ENCODE assay signal across 17 cellular contexts in the genomic region with DNA sequence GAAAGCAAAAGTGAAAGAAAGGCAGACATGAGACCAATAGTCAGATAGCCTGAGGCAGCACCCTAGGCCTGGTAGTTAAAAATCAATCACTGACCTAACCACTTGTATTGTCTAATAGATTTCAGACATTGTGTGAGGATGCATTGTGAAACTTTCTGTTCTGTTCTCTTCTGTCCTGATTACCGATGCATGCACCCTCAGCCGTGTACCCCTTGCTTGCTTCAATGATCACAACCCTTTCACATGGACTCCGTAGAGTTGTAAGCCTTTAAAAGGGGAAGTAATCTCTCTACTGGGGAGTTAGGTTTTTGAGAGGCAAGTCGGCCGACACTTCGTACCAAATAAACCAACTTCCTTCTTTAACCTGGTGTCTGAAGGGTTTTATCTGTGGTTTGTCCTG.
DNase-seq lines count a peak whose midpoint lies in the region; ATAC-seq and TF ChIP-seq lines count a peak whose summit lies in the region.
"Had no signal": no experiment of that assay in that cellular context is flagged by ENCODE, and none has a peak within 500 bp of the region (broad histone marks: within the 10 kb centered on the region; RNA-seq: fewer than 3 reads in every experiment).

No MANE protein-coding gene starts in this region.

- intact Hi-C loops in activated naive CD4-positive, alpha-beta T cell treated with anti-CD3 and anti-CD28 coated beads for 36 hours (cut with micrococcal nuclease) = no loop called here

- no peaks in the 10 kb centered on the region for H3K79me2 ChIP-seq in DOHH2 (ENCODE audit: control insufficient read depth, low read length)

- peak overlapping the region; percentile 55 for H3K27ac ChIP-seq in DOHH2 (ENCODE audit: low read depth, low read length)
- H3K27ac ChIP-seq: heart right ventricle, RWPE1, thoracic aorta had no signal

- DNase-seq in RPMI8226 (peak; percentile 2), NCI-H2196 treated with DMSO at 0.1 percent for 48 hours (lab: John Stamatoyannopoulos, UW; ENCODE audit: unreplicated experiment) (no peak)
- no peak for DNase-seq in activated naive CD4-positive, alpha-beta T cell treated with anti-CD3 and anti-CD28 coated beads for 36 hours
- DNase-seq: activated CD4-positive, alpha-beta T cell treated with anti-CD3 and anti-CD28 coated beads, Interleukin-2, amount 50 U/mL, for 1 hour; COR-L47; heart right ventricle; NCI-H1436; NCI-H526; stimulated activated CD4-positive, alpha-beta T cell treated with anti-CD3 and anti-CD28 coated beads, Interleukin-15, amount 100 ng/mL, for 24 hours had no signal

- peak overlapping the region; percentile 66 for H3K4me2 ChIP-seq in DOHH2 (ENCODE audit: low read length)

- H4K20me1 ChIP-seq in DOHH2 (ENCODE audit: control insufficient read depth, insufficient read depth, low read depth, low read length) = no peaks in the 10 kb centered on the region

- TF ChIP-seq CTCF in DOHH2 (IDR thresholded peaks at IDR 0.05; ENCODE audit: low read depth, low read length, poor library complexity, severe bottlenecking) = no peak

- CTCF ChIA-PET in activated naive CD4-positive, alpha-beta T cell treated with anti-CD3 and anti-CD28 coated beads for 36 hours (lab: Charles Lee) = no interaction called here

- no peaks in the 10 kb centered on the region for H3K9me3 Mint-ChIP-seq in activated naive CD4-positive, alpha-beta T cell treated with anti-CD3 and anti-CD28 coated beads for 36 hours

- no peak overlapping the region for H3K27ac Mint-ChIP-seq in activated naive CD4-positive, alpha-beta T cell treated with anti-CD3 and anti-CD28 coated beads for 36 hours
- H3K27ac Mint-ChIP-seq: progenitor cell of endocrine pancreas had no signal

- ATAC-seq in GM21381 (IDR thresholded peaks at IDR 0.05; ENCODE audit: unreplicated experiment) = peak; percentile 96
- ATAC-seq in HG03103 (IDR thresholded peaks at IDR 0.05; ENCODE audit: low read depth, unreplicated experiment) = peak; percentile 94
- ATAC-seq in GM18502 (IDR thresholded peaks at IDR 0.05; ENCODE audit: poor library complexity, unreplicated experiment) = no peak
- ATAC-seq in GM18520 (IDR thresholded peaks at IDR 0.05; ENCODE audit: unreplicated experiment) = no peak
- ATAC-seq: heart right ventricle had no signal

- no peaks in the 10 kb centered on the region for H3K36me3 Mint-ChIP-seq in activated naive CD4-positive, alpha-beta T cell treated with anti-CD3 and anti-CD28 coated beads for 36 hours (ENCODE audit: low read depth)

- H3K4me1 ChIP-seq in DOHH2 (ENCODE audit: control insufficient read depth, low read length) = peaks cover 47% of the 10 kb centered on the region
- H3K4me1 ChIP-seq: heart right ventricle had no signal

- no peaks in the 10 kb centered on the region for H3K27me3 Mint-ChIP-seq in activated naive CD4-positive, alpha-beta T cell treated with anti-CD3 and anti-CD28 coated beads for 36 hours (ENCODE audit: low read depth)
- H3K27me3 Mint-ChIP-seq: progenitor cell of endocrine pancreas had no signal

- no peaks in the 10 kb centered on the region for H3K36me3 ChIP-seq in DOHH2 (ENCODE audit: control insufficient read depth, low read length)
- H3K36me3 ChIP-seq: heart right ventricle, thoracic aorta had no signal

- no peaks in the 10 kb centered on the region for H3K9me2 ChIP-seq in DOHH2 (replicated peaks; ENCODE audit: control insufficient read depth, low read length)

- no peaks in the 10 kb centered on the region for H3K4me1 Mint-ChIP-seq in activated naive CD4-positive, alpha-beta T cell treated with anti-CD3 and anti-CD28 coated beads for 36 hours (ENCODE audit: low read depth)

- no peaks in the 10 kb centered on the region for H3F3A ChIP-seq in DOHH2 (ENCODE audit: control insufficient read depth, insufficient read depth)

- no peak overlapping the region for H3K4me3 Mint-ChIP-seq in activated naive CD4-positive, alpha-beta T cell treated with anti-CD3 and anti-CD28 coated beads for 36 hours

- no peaks in the 10 kb centered on the region for H3K9me3 ChIP-seq in DOHH2 (ENCODE audit: control insufficient read depth, insufficient read depth, low read length)
- H3K9me3 ChIP-seq: heart right ventricle, thoracic aorta had no signal

- H3K4me3 ChIP-seq in DOHH2 (ENCODE audit: low read length) = peak overlapping the region; percentile 39
- H3K4me3 ChIP-seq: heart right ventricle, thoracic aorta had no signal

- no peaks in the 10 kb centered on the region for H3K27me3 ChIP-seq in DOHH2 (ENCODE audit: control insufficient read depth, low read length)
- H3K27me3 ChIP-seq: heart right ventricle had no signal

Comparison
In these comparisons a context has a peak if more than half of its experiments do, and no peak if none do; other contexts are left out.
1. ATAC-seq: peak in GM21381 (single experiment) and HG03103 (single experiment); none in GM18502 (single experiment) and GM18520 (single experiment).